Comparison of ENCODE assay signal across 2 cellular contexts in the genomic region with DNA sequence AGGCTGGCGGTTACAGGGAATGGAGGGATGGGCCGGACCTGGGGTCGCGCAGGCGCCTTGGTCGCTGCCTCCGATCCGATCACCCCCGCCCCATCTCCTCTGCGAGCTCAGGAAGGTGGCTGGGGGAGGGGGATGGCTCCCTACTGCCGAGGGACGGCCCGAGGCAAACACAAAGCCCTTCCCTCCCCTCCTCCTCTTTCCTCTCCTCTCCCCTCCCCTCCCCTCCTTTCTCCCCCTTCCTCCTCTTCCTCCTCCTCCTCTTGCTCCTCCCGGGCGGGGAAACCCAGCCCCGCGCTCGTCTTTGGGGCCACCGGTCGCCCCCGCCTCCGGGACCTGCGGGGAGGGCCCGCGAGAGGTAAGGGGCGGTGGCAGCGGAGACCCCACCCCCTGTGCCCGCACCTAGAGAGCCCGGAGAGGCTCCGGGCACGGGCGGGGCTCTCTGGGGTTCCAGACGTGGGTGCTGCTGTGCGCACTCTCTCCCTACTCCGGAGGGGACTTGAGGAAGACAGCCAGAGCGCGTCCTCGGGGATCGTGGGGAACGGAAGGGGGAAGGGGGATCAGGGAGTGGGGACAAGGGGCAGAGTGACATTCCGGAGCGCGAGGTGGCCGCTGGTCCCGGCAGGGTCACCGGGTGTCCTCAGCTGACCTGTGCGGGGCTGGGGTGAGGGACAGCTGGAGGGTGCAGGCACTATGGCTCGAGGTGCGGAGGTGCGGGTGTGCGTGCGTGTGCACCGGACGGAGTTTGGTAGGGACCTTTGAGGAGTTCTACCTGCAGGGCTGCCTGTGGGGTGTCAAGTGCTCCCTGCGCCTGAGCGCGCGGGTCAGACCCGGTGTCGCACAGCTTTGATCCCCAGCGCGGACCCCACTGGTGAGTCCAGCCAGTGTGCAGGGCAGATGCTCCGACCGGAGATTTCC.
TF ChIP-seq lines count a peak whose summit lies in the region.

A gene with protein sequence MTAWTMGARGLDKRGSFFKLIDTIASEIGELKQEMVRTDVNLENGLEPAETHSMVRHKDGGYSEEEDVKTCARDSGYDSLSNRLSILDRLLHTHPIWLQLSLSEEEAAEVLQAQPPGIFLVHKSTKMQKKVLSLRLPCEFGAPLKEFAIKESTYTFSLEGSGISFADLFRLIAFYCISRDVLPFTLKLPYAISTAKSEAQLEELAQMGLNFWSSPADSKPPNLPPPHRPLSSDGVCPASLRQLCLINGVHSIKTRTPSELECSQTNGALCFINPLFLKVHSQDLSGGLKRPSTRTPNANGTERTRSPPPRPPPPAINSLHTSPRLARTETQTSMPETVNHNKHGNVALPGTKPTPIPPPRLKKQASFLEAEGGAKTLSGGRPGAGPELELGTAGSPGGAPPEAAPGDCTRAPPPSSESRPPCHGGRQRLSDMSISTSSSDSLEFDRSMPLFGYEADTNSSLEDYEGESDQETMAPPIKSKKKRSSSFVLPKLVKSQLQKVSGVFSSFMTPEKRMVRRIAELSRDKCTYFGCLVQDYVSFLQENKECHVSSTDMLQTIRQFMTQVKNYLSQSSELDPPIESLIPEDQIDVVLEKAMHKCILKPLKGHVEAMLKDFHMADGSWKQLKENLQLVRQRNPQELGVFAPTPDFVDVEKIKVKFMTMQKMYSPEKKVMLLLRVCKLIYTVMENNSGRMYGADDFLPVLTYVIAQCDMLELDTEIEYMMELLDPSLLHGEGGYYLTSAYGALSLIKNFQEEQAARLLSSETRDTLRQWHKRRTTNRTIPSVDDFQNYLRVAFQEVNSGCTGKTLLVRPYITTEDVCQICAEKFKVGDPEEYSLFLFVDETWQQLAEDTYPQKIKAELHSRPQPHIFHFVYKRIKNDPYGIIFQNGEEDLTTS (plus strand): TSS at position 286 of the 915 bp plus-strand sequence. CDS start 131,344 bp downstream, outside the sequence.

TF ChIP-seq in H1, 55 proteins besides CTCF, POLR2A, EP300 and RAD21:
- TF ChIP-seq SAP30 (IDR thresholded peaks at IDR 0.05; ENCODE audit: insufficient read depth, insufficient replicate concordance, low read length), result peak; percentile 49
- TF ChIP-seq SIN3A (conservative IDR thresholded peaks at IDR 0.05 in 1 of 2, IDR thresholded peaks at IDR 0.05 in 1 of 2; ENCODE audit: low read depth in 1 of 2, low read length in 2 of 2), result peak; percentile 6 to 65; a peak in 1 of 4 replicates
- TF ChIP-seq PHF8 (conservative IDR thresholded peaks at IDR 0.05; ENCODE audit: low read depth, low read length), result 0 out of 2 replicates have a peak, but pooled peaks have one; percentile 27
- TF ChIP-seq, protein P1, sequence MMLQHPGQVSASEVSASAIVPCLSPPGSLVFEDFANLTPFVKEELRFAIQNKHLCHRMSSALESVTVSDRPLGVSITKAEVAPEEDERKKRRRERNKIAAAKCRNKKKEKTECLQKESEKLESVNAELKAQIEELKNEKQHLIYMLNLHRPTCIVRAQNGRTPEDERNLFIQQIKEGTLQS (IDR thresholded peaks at IDR 0.05; ENCODE audit: insufficient read depth, low read depth, low read length), result no peak
- no peak for TF ChIP-seq POLR2AphosphoS5 (IDR thresholded peaks at IDR 0.05; ENCODE audit: low read depth, low read length)
- TF ChIP-seq NRF1 (IDR thresholded peaks at IDR 0.05; ENCODE audit: low read depth, low read length), result peak; percentile 60
- TF ChIP-seq, protein P2, sequence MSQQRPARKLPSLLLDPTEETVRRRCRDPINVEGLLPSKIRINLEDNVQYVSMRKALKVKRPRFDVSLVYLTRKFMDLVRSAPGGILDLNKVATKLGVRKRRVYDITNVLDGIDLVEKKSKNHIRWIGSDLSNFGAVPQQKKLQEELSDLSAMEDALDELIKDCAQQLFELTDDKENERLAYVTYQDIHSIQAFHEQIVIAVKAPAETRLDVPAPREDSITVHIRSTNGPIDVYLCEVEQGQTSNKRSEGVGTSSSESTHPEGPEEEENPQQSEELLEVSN (IDR thresholded peaks at IDR 0.05), result no peak
- TF ChIP-seq CHD2 (IDR thresholded peaks at IDR 0.05; ENCODE audit: low read length), result no peak; the same call in 1 of the 2 replicates
- TF ChIP-seq SP1 (IDR thresholded peaks at IDR 0.05; ENCODE audit: low read depth, low read length), result peak; percentile 49; the same call in 1 of the 2 replicates
- peak; percentile 95 for TF ChIP-seq KDM4A (IDR thresholded peaks at IDR 0.05; ENCODE audit: low read depth, low read length, severe bottlenecking)
- no peak for TF ChIP-seq NANOG (IDR thresholded peaks at IDR 0.05; ENCODE audit: insufficient read depth, low read depth, low read length, poor library complexity, severe bottlenecking)
- no peak for TF ChIP-seq BCL11A (IDR thresholded peaks at IDR 0.05; ENCODE audit: low read depth in 2 of 2, low read length in 2 of 2)
- peak; percentile 78 for TF ChIP-seq CTBP2 (IDR thresholded peaks at IDR 0.05; ENCODE audit: borderline replicate concordance, insufficient read depth, insufficient read length, low read length)
- TF ChIP-seq EGR1 (IDR thresholded peaks at IDR 0.05; ENCODE audit: borderline replicate concordance, low read depth, low read length), result 0 out of 2 replicates have a peak, but pooled peaks have one; percentile 2
- peak; percentile 34; the same call in 1 of the 2 replicates for TF ChIP-seq TEAD4 (IDR thresholded peaks at IDR 0.05; ENCODE audit: low read depth, low read length)
- peak; percentile 53 for TF ChIP-seq ASH2L (IDR thresholded peaks at IDR 0.05; ENCODE audit: low read length)
- TF ChIP-seq KDM1A (IDR thresholded peaks at IDR 0.05; ENCODE audit: borderline replicate concordance, low read length), result peak; percentile 62; the same call in 1 of the 2 replicates
- TF ChIP-seq KDM5A (IDR thresholded peaks at IDR 0.05; ENCODE audit: low read length), result no peak
- TF ChIP-seq SRF (IDR thresholded peaks at IDR 0.05; ENCODE audit: low read depth, low read length), result no peak

TF ChIP-seq in HepG2, 621 proteins besides CTCF, POLR2A, EP300 and RAD21 (continues in another document):
- peak; percentile 45; the same call in 1 of the 2 replicates for TF ChIP-seq SAP130 (CRISPR knock-in tag; IDR thresholded peaks at IDR 0.05; ENCODE audit: low read depth)
- TF ChIP-seq, protein P3, sequence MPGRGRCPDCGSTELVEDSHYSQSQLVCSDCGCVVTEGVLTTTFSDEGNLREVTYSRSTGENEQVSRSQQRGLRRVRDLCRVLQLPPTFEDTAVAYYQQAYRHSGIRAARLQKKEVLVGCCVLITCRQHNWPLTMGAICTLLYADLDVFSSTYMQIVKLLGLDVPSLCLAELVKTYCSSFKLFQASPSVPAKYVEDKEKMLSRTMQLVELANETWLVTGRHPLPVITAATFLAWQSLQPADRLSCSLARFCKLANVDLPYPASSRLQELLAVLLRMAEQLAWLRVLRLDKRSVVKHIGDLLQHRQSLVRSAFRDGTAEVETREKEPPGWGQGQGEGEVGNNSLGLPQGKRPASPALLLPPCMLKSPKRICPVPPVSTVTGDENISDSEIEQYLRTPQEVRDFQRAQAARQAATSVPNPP (CRISPR knock-in tag; IDR thresholded peaks at IDR 0.05), result no peak
- no peak for TF ChIP-seq KLF6 (CRISPR knock-in tag; IDR thresholded peaks at IDR 0.05)
- TF ChIP-seq, protein P4, sequence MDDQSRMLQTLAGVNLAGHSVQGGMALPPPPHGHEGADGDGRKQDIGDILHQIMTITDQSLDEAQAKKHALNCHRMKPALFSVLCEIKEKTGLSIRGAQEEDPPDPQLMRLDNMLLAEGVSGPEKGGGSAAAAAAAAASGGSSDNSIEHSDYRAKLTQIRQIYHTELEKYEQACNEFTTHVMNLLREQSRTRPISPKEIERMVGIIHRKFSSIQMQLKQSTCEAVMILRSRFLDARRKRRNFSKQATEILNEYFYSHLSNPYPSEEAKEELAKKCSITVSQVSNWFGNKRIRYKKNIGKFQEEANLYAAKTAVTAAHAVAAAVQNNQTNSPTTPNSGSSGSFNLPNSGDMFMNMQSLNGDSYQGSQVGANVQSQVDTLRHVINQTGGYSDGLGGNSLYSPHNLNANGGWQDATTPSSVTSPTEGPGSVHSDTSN (CRISPR knock-in tag; IDR thresholded peaks at IDR 0.05; ENCODE audit: borderline replicate concordance), result no peak
- TF ChIP-seq TAF1 (CRISPR knock-in tag; IDR thresholded peaks at IDR 0.05), result peak; percentile 35; the same call in 1 of the 2 replicates
- TF ChIP-seq PRMT3 (CRISPR knock-in tag; IDR thresholded peaks at IDR 0.05; ENCODE audit: borderline replicate concordance, low read depth), result no peak
- no peak for TF ChIP-seq ZNF180 (CRISPR knock-in tag; IDR thresholded peaks at IDR 0.05; ENCODE audit: borderline replicate concordance, low read depth)
- TF ChIP-seq, protein P5, sequence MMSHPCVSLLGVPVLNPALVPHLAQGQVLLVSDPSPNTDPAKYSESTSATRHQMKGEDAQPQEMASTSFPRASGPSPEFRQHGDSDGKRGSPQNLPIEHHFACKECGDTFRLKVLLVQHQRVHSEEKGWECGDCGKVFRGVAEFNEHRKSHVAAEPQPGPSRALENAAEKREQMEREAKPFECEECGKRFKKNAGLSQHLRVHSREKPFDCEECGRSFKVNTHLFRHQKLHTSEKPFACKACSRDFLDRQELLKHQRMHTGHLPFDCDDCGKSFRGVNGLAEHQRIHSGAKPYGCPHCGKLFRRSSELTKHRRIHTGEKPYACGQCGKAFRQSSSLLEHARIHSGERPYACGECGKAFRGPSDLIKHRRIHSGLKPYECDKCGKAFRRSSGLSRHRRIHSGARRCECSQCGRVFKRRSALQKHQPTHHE (CRISPR knock-in tag; IDR thresholded peaks at IDR 0.05; ENCODE audit: borderline replicate concordance), result 0 out of 2 replicates have a peak, but pooled peaks have one; percentile 56
- peak; percentile 96 for TF ChIP-seq RXRA (CRISPR knock-in tag; IDR thresholded peaks at IDR 0.05)
- peak; percentile 40; the same call in 1 of the 2 replicates for TF ChIP-seq GATAD1 (CRISPR knock-in tag; IDR thresholded peaks at IDR 0.05)
- TF ChIP-seq MXI1 (IDR thresholded peaks at IDR 0.05; ENCODE audit: borderline replicate concordance, low read depth, low read length), result peak; percentile 4; the same call in 1 of the 3 replicates
- TF ChIP-seq PHF20 (CRISPR knock-in tag; IDR thresholded peaks at IDR 0.05), result no peak
- TF ChIP-seq SKI (IDR thresholded peaks at IDR 0.05; ENCODE audit: partially characterized antibody), result no peak
- TF ChIP-seq, protein P6, sequence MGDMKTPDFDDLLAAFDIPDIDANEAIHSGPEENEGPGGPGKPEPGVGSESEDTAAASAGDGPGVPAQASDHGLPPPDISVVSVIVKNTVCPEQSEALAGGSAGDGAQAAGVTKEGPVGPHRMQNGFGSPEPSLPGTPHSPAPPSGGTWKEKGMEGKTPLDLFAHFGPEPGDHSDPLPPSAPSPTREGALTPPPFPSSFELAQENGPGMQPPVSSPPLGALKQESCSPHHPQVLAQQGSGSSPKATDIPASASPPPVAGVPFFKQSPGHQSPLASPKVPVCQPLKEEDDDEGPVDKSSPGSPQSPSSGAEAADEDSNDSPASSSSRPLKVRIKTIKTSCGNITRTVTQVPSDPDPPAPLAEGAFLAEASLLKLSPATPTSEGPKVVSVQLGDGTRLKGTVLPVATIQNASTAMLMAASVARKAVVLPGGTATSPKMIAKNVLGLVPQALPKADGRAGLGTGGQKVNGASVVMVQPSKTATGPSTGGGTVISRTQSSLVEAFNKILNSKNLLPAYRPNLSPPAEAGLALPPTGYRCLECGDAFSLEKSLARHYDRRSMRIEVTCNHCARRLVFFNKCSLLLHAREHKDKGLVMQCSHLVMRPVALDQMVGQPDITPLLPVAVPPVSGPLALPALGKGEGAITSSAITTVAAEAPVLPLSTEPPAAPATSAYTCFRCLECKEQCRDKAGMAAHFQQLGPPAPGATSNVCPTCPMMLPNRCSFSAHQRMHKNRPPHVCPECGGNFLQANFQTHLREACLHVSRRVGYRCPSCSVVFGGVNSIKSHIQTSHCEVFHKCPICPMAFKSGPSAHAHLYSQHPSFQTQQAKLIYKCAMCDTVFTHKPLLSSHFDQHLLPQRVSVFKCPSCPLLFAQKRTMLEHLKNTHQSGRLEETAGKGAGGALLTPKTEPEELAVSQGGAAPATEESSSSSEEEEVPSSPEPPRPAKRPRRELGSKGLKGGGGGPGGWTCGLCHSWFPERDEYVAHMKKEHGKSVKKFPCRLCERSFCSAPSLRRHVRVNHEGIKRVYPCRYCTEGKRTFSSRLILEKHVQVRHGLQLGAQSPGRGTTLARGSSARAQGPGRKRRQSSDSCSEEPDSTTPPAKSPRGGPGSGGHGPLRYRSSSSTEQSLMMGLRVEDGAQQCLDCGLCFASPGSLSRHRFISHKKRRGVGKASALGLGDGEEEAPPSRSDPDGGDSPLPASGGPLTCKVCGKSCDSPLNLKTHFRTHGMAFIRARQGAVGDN (CRISPR knock-in tag; IDR thresholded peaks at IDR 0.05), result peak; percentile 6
- no peak for TF ChIP-seq FOXA1 (IDR thresholded peaks at IDR 0.05)
- TF ChIP-seq FOXA1 (CRISPR knock-in tag; IDR thresholded peaks at IDR 0.05), result no peak
- peak; percentile 55; the same call in 1 of the 2 replicates for TF ChIP-seq ZNF709 (CRISPR knock-in tag; IDR thresholded peaks at IDR 0.05)
- TF ChIP-seq, protein P7, sequence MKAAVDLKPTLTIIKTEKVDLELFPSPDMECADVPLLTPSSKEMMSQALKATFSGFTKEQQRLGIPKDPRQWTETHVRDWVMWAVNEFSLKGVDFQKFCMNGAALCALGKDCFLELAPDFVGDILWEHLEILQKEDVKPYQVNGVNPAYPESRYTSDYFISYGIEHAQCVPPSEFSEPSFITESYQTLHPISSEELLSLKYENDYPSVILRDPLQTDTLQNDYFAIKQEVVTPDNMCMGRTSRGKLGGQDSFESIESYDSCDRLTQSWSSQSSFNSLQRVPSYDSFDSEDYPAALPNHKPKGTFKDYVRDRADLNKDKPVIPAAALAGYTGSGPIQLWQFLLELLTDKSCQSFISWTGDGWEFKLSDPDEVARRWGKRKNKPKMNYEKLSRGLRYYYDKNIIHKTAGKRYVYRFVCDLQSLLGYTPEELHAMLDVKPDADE (CRISPR knock-in tag; IDR thresholded peaks at IDR 0.05), result no peak
- peak; percentile 40; the same call in 1 of the 2 replicates for TF ChIP-seq ZNF143 (CRISPR knock-in tag; IDR thresholded peaks at IDR 0.05)
- TF ChIP-seq NKX3-1 (CRISPR knock-in tag; IDR thresholded peaks at IDR 0.05), result no peak
